13 cellular contexts compared by ENCODE assay signal in genomic region chr3:196948442-196949365, GRCh38. TPM values are rescaled to one million over a fixed set of nuclear protein-coding genes. Genes with fewer than 3 reads are reported as not detected.
DNase-seq lines count a peak whose midpoint lies in the region; ATAC-seq, FAIRE-seq and TF ChIP-seq lines count a peak whose summit lies in the region.
"Had no signal": no experiment of that assay in that cellular context is flagged by ENCODE, and none has a peak within 500 bp of the region (broad histone marks: within the 10 kb centered on the region; RNA-seq: fewer than 3 reads in every experiment).

No MANE protein-coding gene starts in this region.

- H4K20me1 ChIP-seq in GM12878 (ENCODE audit: control insufficient read depth, insufficient read depth): no peaks in the 10 kb centered on the region

- WGBS in GM12878 (ENCODE audit: insufficient coverage, insufficient replicate concordance, low lambda C conversion rate, missing lambda C conversion rate): 86% methylated on average over 16 of the region's 24 CpGs

- FAIRE-seq in GM12878 (lab: Jason Lieb, UNC): no peak
- FAIRE-seq: endothelial cell of umbilical vein had no signal

- no peak for TF ChIP-seq POLR2A in GM12878 (IDR thresholded peaks at IDR 0.05; ENCODE audit: low read depth, low read length)

- DNase-seq in DMS53 treated with DMSO at 0.1 percent for 48 hours (lab: John Stamatoyannopoulos, UW; ENCODE audit: unreplicated experiment) (peak; percentile 3), GM12878 (ENCODE audit: low read depth, low spot score) (no peak), mucosa of descending colon (no peak), RPMI8226 (no peak), SKM-1 (lab: John Stamatoyannopoulos, UW; ENCODE audit: unreplicated experiment) (no peak), Kasumi-1 (lab: John Stamatoyannopoulos, UW) (no peak)
- DNase-seq in CD4-positive, alpha-beta memory T cell: no peak
- DNase-seq: activated CD4-positive, alpha-beta T cell treated with anti-CD3 and anti-CD28 coated beads, Interleukin-2, amount 50 U/mL, for 4 hours; SHP77 treated with DMSO at 0.1 percent for 48 hours had no signal

- no peak overlapping the region for H3K4me3 ChIP-seq in GM12878
- H3K4me3 ChIP-seq in mucosa of descending colon: no peak overlapping the region
- no peak overlapping the region for H3K4me3 ChIP-seq in CD4-positive, alpha-beta memory T cell (ENCODE audit: low read length in 2 of 2)

- H3K36me3 ChIP-seq in GM12878 (ENCODE audit: control insufficient read depth in 2 of 2, insufficient read depth in 2 of 2, low read length in 1 of 2) (peaks cover 0 to 4% of the 10 kb centered on the region in 2 experiments; a peak in 1 of 4 replicates), mucosa of descending colon (ENCODE audit: low read depth) (no peaks in the 10 kb centered on the region)
- no peaks in the 10 kb centered on the region for H3K36me3 ChIP-seq in CD4-positive, alpha-beta memory T cell (ENCODE audit: insufficient read depth, low read length)

- no peak overlapping the region for H2AFZ ChIP-seq in GM12878 (ENCODE audit: control insufficient read depth, low read depth, low read length)

- H3K27me3 ChIP-seq in GM12878 (replicated peaks in 1 of 2; ENCODE audit: control insufficient read depth in 2 of 2, insufficient read depth in 2 of 2, low read length in 1 of 2): no peaks in the 10 kb centered on the region
- H3K27me3 ChIP-seq in CD4-positive, alpha-beta memory T cell (ENCODE audit: insufficient read depth, low read length): no peaks in the 10 kb centered on the region

- no TSS peak for BruUV-seq in GM12878 (replicated peaks; lab: Mats Ljungman, UMichigan)

- intact Hi-C loops in GM12878 (cut with micrococcal nuclease; ENCODE audit: unreplicated experiment) (loop anchor here (10.0 kb wide), 1 partner anchor 234 kb away; the partner anchor contains the start of genes CEP19 and PIGX), mucosa of descending colon (cut with DNase I, micrococcal nuclease) (no loop called here)
- intact Hi-C loops in CD4-positive, alpha-beta memory T cell (cut with micrococcal nuclease): no loop called here

- TF ChIP-seq EP300 in Ishikawa (IDR thresholded peaks at IDR 0.05; ENCODE audit: borderline replicate concordance) (no peak), GM12878 (IDR thresholded peaks at IDR 0.05; ENCODE audit: borderline replicate concordance in 1 of 2, control insufficient read depth in 1 of 2, low read depth in 2 of 2, low read length in 2 of 2) (no peak)

- H3K4me3 Mint-ChIP-seq in CD4-positive, alpha-beta memory T cell: no peak overlapping the region
- H3K4me3 Mint-ChIP-seq: type B pancreatic cell had no signal

- RAD21 ChIA-PET in GM12878 (lab: Charles Lee; ENCODE audit: unreplicated experiment): no interaction called here

- peaks cover 4% of the 10 kb centered on the region for H3K4me1 ChIP-seq in GM12878 (ENCODE audit: control insufficient read depth, insufficient read depth, low read length)
- peaks cover 2% of the 10 kb centered on the region for H3K4me1 ChIP-seq in mucosa of descending colon (ENCODE audit: low read depth)
- H3K4me1 ChIP-seq in CD4-positive, alpha-beta memory T cell (ENCODE audit: insufficient read depth, low read length): peaks cover 2% of the 10 kb centered on the region

- ATAC-seq in GM12878: peak; percentile 21; the same call in 1 of the 3 replicates
- ATAC-seq in mucosa of descending colon: peak; percentile 77

- no peaks in the 10 kb centered on the region for H3K27me3 Mint-ChIP-seq in CD4-positive, alpha-beta memory T cell

- CTCF ChIA-PET in GM12878 (lab: Yijun Ruan, JAX): interaction anchor here (0.7 to 1.0 kb wide), 2 partner anchors 8 to 410 kb away, joined by 3 read pairs; no protein-coding TSS in a partner anchor
- CTCF ChIA-PET in CD4-positive, alpha-beta memory T cell (lab: Charles Lee; ENCODE audit: partially characterized antibody): no interaction called here

- H3K9me3 ChIP-seq in GM12878 (replicated peaks; ENCODE audit: control insufficient read depth, insufficient read depth, low read length): no peaks in the 10 kb centered on the region
- H3K9me3 ChIP-seq in mucosa of descending colon: no peaks in the 10 kb centered on the region
- no peaks in the 10 kb centered on the region for H3K9me3 ChIP-seq in CD4-positive, alpha-beta memory T cell (ENCODE audit: control insufficient read depth in 1 of 2, low read length in 2 of 2)

- H3K4me1 Mint-ChIP-seq in CD4-positive, alpha-beta memory T cell: peaks cover 0 to 14% (median 11%) of the 10 kb centered on the region in 4 donors

- TF ChIP-seq CTCF in GM12878 (IDR thresholded peaks at IDR 0.05 in 2 of 3, conservative IDR thresholded peaks at IDR 0.05 in 1 of 3; ENCODE audit: control insufficient read depth in 2 of 3, extremely low read depth in 1 of 3, insufficient read depth in 1 of 3, low read depth in 3 of 3, low read length in 3 of 3) (peak in 1 of 3 experiments; percentile 14; a peak in 1 of 6 replicates), mucosa of descending colon (IDR thresholded peaks at IDR 0.05) (no peak)

- POLR2A ChIA-PET in GM12878 (lab: Charles Lee): no interaction called here
- POLR2A ChIA-PET in CD4-positive, alpha-beta memory T cell (lab: Charles Lee; ENCODE audit: partially characterized antibody): no interaction called here

- H3K9me3 Mint-ChIP-seq in CD4-positive, alpha-beta memory T cell: peaks cover 0 to 1% (median 0%) of the 10 kb centered on the region in 8 donors
- H3K9me3 Mint-ChIP-seq: type B pancreatic cell had no signal

- peak; percentile 35 for TF ChIP-seq RAD21 in Ishikawa (IDR thresholded peaks at IDR 0.05; ENCODE audit: low read depth)
- TF ChIP-seq RAD21 in GM12878 (IDR thresholded peaks at IDR 0.05; ENCODE audit: insufficient read depth, low read depth, low read length): 0 out of 2 replicates have a peak, but pooled peaks have one; percentile 15

- peaks cover 8% of the 10 kb centered on the region for H3K79me2 ChIP-seq in GM12878 (ENCODE audit: control insufficient read depth, insufficient read depth, low read length)

- SMC1A ChIA-PET in GM12878 (lab: Charles Lee; ENCODE audit: uncharacterized antibody, unreplicated experiment): no interaction called here

- H3K27ac ChIP-seq in GM12878 (ENCODE audit: control insufficient read depth, insufficient read depth): no peak overlapping the region
- no peak overlapping the region for H3K27ac ChIP-seq in CD4-positive, alpha-beta memory T cell (ENCODE audit: low read depth, low read length)

- no peak overlapping the region for H3K4me2 ChIP-seq in GM12878 (ENCODE audit: control insufficient read depth, insufficient read depth)

- H3K9ac ChIP-seq in GM12878 (ENCODE audit: control insufficient read depth, insufficient read depth, low read length): no peak overlapping the region

- no peak overlapping the region for H3K27ac Mint-ChIP-seq in CD4-positive, alpha-beta memory T cell
- H3K27ac Mint-ChIP-seq: progenitor cell of endocrine pancreas, type B pancreatic cell had no signal

- H3K36me3 Mint-ChIP-seq in CD4-positive, alpha-beta memory T cell: peaks cover 6% of the 10 kb centered on the region in 2 donors

- in situ Hi-C loops in GM12878 (cut with MboI): no loop called here

TF ChIP-seq in Ishikawa, 13 proteins besides CTCF, POLR2A, EP300 and RAD21 (continues in another document):
- TF ChIP-seq CEBPB (IDR thresholded peaks at IDR 0.05) (no peak), TCF12 (IDR thresholded peaks at IDR 0.05; ENCODE audit: low read depth) (no peak)

TF ChIP-seq in GM12878, 131 proteins besides CTCF, POLR2A, EP300 and RAD21 (continues in another document):
- TF ChIP-seq RFX5 (IDR thresholded peaks at IDR 0.05; ENCODE audit: low read depth, low read length): no peak

RNA-seq across cellular contexts. Expression of gene NCBP2, which starts 6.4 kb away (rescaled TPM):
- 85.5 and 95.3 TPM in 2 replicates for total RNA-seq in GM12878 (2013; cell fraction: nucleolus; rRNA removed)
- 59.6 and 66.0 TPM in 2 replicates for total RNA-seq in GM12878 (2014; rRNA removed)
- 80.1 and 81.4 TPM in 2 replicates for total RNA-seq in GM12878 (2014; rRNA removed; fragmentation: Illumina TruSeq; extraction: Trizol)
- total RNA-seq in GM12878 (2021): 70.5 and 75.8 TPM in 2 replicates
- 75.2 TPM for polyA plus RNA-seq in GM12878 (2011; ENCODE audit: low read depth)
- 111 and 136 TPM in 2 replicates for polyA plus RNA-seq in GM12878 (2011; rRNA removed)
- 59.4 and 61.2 TPM in 2 replicates for polyA plus RNA-seq in GM12878 (2011; cell fraction: cytosol; rRNA removed)
- polyA plus RNA-seq in GM12878 (2011; cell fraction: nucleus; rRNA removed): 56.3 and 67.5 TPM in 2 replicates
- 87.9 and 97.2 TPM in 2 replicates for polyA plus RNA-seq in GM12878 (2012)
- polyA plus RNA-seq in GM12878 (2014; fragmentation: Illumina TruSeq; extraction: Trizol): 108 and 117 TPM in 2 replicates
- 10 to 100 TPM; 66.6 to 94.1 TPM for polyA plus RNA-seq in GM12878 (2014; fragmentation: Nextera tagmentation; extraction: Ambion mirVana)
- 92.0 and 98.7 TPM in 2 replicates for polyA plus RNA-seq in GM12878 (2014; rRNA removed)
- polyA plus RNA-seq in GM12878 (2016; fragmentation: Nextera tagmentation; extraction: Ambion mirVana): 100 to 1,000 TPM; 128 to 136 TPM
- 36.1 and 58.9 TPM in 2 replicates for polyA minus RNA-seq in GM12878 (2011; rRNA and poly(A)+ RNA removed)
- polyA minus RNA-seq in GM12878 (2011; cell fraction: cytosol; rRNA and poly(A)+ RNA removed): 19.6 and 20.0 TPM in 2 replicates
- polyA minus RNA-seq in GM12878 (2011; cell fraction: nucleus; rRNA and poly(A)+ RNA removed): 25.4 and 29.8 TPM in 2 replicates
- 10 to 100 TPM; 48.0 to 57.3 (median 55.0) TPM for total RNA-seq in mucosa of descending colon
- 10 to 100 TPM; 71.4 to 73.7 TPM for total RNA-seq in CD4-positive, alpha-beta memory T cell
- polyA plus RNA-seq in CD4-positive, alpha-beta memory T cell: 10 to 100 TPM; 65.1 to 82.2 TPM

RNA-seq across cellular contexts. Expression of gene PIGZ, which starts 19.9 kb away (rescaled TPM):
- 5.9 and 7.0 TPM in 2 replicates for total RNA-seq in GM12878 (2013; cell fraction: nucleolus; rRNA removed)
- total RNA-seq in GM12878 (2014; rRNA removed) (0.54 and 0.85 TPM in 2 replicates), GM12878 (2014; rRNA removed; fragmentation: Illumina TruSeq; extraction: Trizol) (0.31 and 0.69 TPM in 2 replicates), GM12878 (2021) (0.90 and 1.2 TPM in 2 replicates), mucosa of descending colon (100 to 1,000 TPM in 2 of 3 donors, 10 to 100 TPM in 1; 29.1 to 131 (median 122) TPM)
- 1.5 TPM for polyA plus RNA-seq in GM12878 (2011; ENCODE audit: low read depth)
- polyA plus RNA-seq in GM12878 (2011; rRNA removed) (0.29 and 0.42 TPM in 2 replicates), GM12878 (2014; fragmentation: Illumina TruSeq; extraction: Trizol) (0.44 and 0.88 TPM in 2 replicates), GM12878 (2014; fragmentation: Nextera tagmentation; extraction: Ambion mirVana) (under 1 TPM; 0.06 to 0.42 TPM), GM12878 (2014; rRNA removed) (1.1 TPM in 2 replicates), GM12878 (2016; fragmentation: Nextera tagmentation; extraction: Ambion mirVana) (under 1 TPM; 0.44 to 1.00 TPM)
- polyA plus RNA-seq in GM12878 (2011; cell fraction: cytosol; rRNA removed): 0.32 and 0.45 TPM in 2 replicates
- 0.69 and 1.4 TPM in 2 replicates for polyA plus RNA-seq in GM12878 (2011; cell fraction: nucleus; rRNA removed)
- 2.7 and 3.0 TPM in 2 replicates for polyA plus RNA-seq in GM12878 (2012)
- 0.10 and 0.29 TPM in 2 replicates for polyA minus RNA-seq in GM12878 (2011; rRNA and poly(A)+ RNA removed)
- 0.42 TPM in 1 of 2 replicates, not detected in the other for polyA minus RNA-seq in GM12878 (2011; cell fraction: cytosol; rRNA and poly(A)+ RNA removed)
- polyA minus RNA-seq in GM12878 (2011; cell fraction: nucleus; rRNA and poly(A)+ RNA removed): 0.12 and 0.19 TPM in 2 replicates
- 1 to 10 TPM in 1 of 2 experiments, under 1 TPM in 1; 0.33 to 1.2 TPM for total RNA-seq in CD4-positive, alpha-beta memory T cell
- under 1 TPM; 0.42 to 0.70 TPM for polyA plus RNA-seq in CD4-positive, alpha-beta memory T cell
